In genomic region chr17:27379863-27380533, GRCh38 we compare ENCODE assay signal across 8 cellular contexts.
DNase-seq lines count a peak whose midpoint lies in the region; ATAC-seq and TF ChIP-seq lines count a peak whose summit lies in the region.

No MANE protein-coding gene starts in this region.

- in situ Hi-C loops in brain microvascular endothelial cell (cut with HindIII; ENCODE audit: low pct_ligation_motif_present, low sequenced_read_pairs), result no loop called here

- H3K4me1 ChIP-seq in suprapubic skin, result peaks cover 25% of the 10 kb centered on the region

- DNase-seq in HuH-7 (ENCODE audit: low spot score) (peak; percentile 20), brain microvascular endothelial cell (peak; percentile 43), suprapubic skin (ENCODE audit: low spot score in 2 of 2) (peak in 1 of 2 donors; percentile 82), OCI-M2 (lab: John Stamatoyannopoulos, UW; ENCODE audit: unreplicated experiment) (no peak), SIG-M5 (lab: John Stamatoyannopoulos, UW) (no peak)
- DNase-seq in activated CD4-positive, alpha-beta memory T cell treated with anti-CD3 and anti-CD28 coated beads, Interleukin-2, amount 10 ng/mL, durations not matched to agents 7 days and 5 days, result no peak

- H3K4me3 ChIP-seq in brain microvascular endothelial cell (ENCODE audit: low read depth, low read length), result peak overlapping the region; percentile 39
- H3K4me3 ChIP-seq in suprapubic skin, result peak overlapping the region; percentile 28

- H3K4me1 Mint-ChIP-seq in activated CD4-positive, alpha-beta memory T cell treated with anti-CD3 and anti-CD28 coated beads, Interleukin-2, amount 10 ng/mL, durations not matched to agents 7 days and 5 days, result peaks cover 2% of the 10 kb centered on the region

- H3K27ac ChIP-seq in brain microvascular endothelial cell, result no peak overlapping the region
- H3K27ac ChIP-seq in layer of hippocampus (ENCODE audit: low read depth, low read length), result peak overlapping the region; percentile 43
- H3K27ac ChIP-seq in suprapubic skin, result no peak overlapping the region

- CTCF ChIA-PET in activated CD4-positive, alpha-beta memory T cell treated with anti-CD3 and anti-CD28 coated beads, Interleukin-2, amount 10 ng/mL, durations not matched to agents 7 days and 5 days (lab: Charles Lee), result interaction anchor here (0.6 to 4.6 kb wide), 7 partner anchors 9 to 421 kb away, joined by 3 to 73 read pairs (median 4); partner anchors contain the start of gene NOS2

- peaks cover 17% of the 10 kb centered on the region for H3K27me3 Mint-ChIP-seq in activated CD4-positive, alpha-beta memory T cell treated with anti-CD3 and anti-CD28 coated beads, Interleukin-2, amount 10 ng/mL, durations not matched to agents 7 days and 5 days

- 26% methylated on average over 21 of the region's 21 CpGs for WGBS in suprapubic skin

- no peak overlapping the region for H3K27ac Mint-ChIP-seq in activated CD4-positive, alpha-beta memory T cell treated with anti-CD3 and anti-CD28 coated beads, Interleukin-2, amount 10 ng/mL, durations not matched to agents 7 days and 5 days

- no peak for TF ChIP-seq EP300 in suprapubic skin (IDR thresholded peaks at IDR 0.05)

- H3K36me3 Mint-ChIP-seq in activated CD4-positive, alpha-beta memory T cell treated with anti-CD3 and anti-CD28 coated beads, Interleukin-2, amount 10 ng/mL, durations not matched to agents 7 days and 5 days (ENCODE audit: low read depth), result no peaks in the 10 kb centered on the region

- no peak overlapping the region for H3K4me3 Mint-ChIP-seq in activated CD4-positive, alpha-beta memory T cell treated with anti-CD3 and anti-CD28 coated beads, Interleukin-2, amount 10 ng/mL, durations not matched to agents 7 days and 5 days

- no peak for TF ChIP-seq CTCF in brain microvascular endothelial cell (IDR thresholded peaks at IDR 0.05; ENCODE audit: low read depth, low read length, missing control alignments)
- TF ChIP-seq CTCF in suprapubic skin (IDR thresholded peaks at IDR 0.05), result no peak

- no peak for TF ChIP-seq POLR2A in suprapubic skin (IDR thresholded peaks at IDR 0.05)

- H3K9me3 Mint-ChIP-seq in activated CD4-positive, alpha-beta memory T cell treated with anti-CD3 and anti-CD28 coated beads, Interleukin-2, amount 10 ng/mL, durations not matched to agents 7 days and 5 days, result peaks cover under 1% of the 10 kb centered on the region

- H3K36me3 ChIP-seq in brain microvascular endothelial cell (replicated peaks), result no peaks in the 10 kb centered on the region
- no peaks in the 10 kb centered on the region for H3K36me3 ChIP-seq in suprapubic skin

- ATAC-seq in HG02981 (IDR thresholded peaks at IDR 0.05; ENCODE audit: unreplicated experiment), result no peak

- H3K9me3 ChIP-seq in suprapubic skin, result no peaks in the 10 kb centered on the region

- no peaks in the 10 kb centered on the region for H3K27me3 ChIP-seq in brain microvascular endothelial cell (replicated peaks)
- H3K27me3 ChIP-seq in layer of hippocampus (ENCODE audit: control insufficient read depth, insufficient read depth, low read length), result no peaks in the 10 kb centered on the region
- no peaks in the 10 kb centered on the region for H3K27me3 ChIP-seq in suprapubic skin

- POLR2A ChIA-PET in activated CD4-positive, alpha-beta memory T cell treated with anti-CD3 and anti-CD28 coated beads, Interleukin-2, amount 10 ng/mL, durations not matched to agents 7 days and 5 days (lab: Charles Lee), result interaction anchor here (1.0 to 1.4 kb wide), 2 partner anchors 26 to 86 kb away, joined by 3 to 4 read pairs; no protein-coding TSS in a partner anchor

Comparison
In these comparisons a context has a peak if more than half of its experiments do, and no peak if none do; other contexts are left out.
1. DNase-seq: peak in HuH-7 (single experiment) and brain microvascular endothelial cell (single experiment); none in OCI-M2 (single experiment), activated CD4-positive, alpha-beta memory T cell treated with anti-CD3 and anti-CD28 coated beads, Interleukin-2, amount 10 ng/mL, durations not matched to agents 7 days and 5 days (single experiment) and SIG-M5 (single experiment).